Comparison of ENCODE assay signal across 7 cellular contexts in genomic region chr1:83342995-83343394, GRCh38.
DNase-seq lines count a peak whose midpoint lies in the region; ATAC-seq, FAIRE-seq and TF ChIP-seq lines count a peak whose summit lies in the region.
"Not testable (repeated sequence)": the region's sequence is repeated elsewhere in the genome, so short reads cannot be mapped to it uniquely, and the experiment has no call there.

No MANE protein-coding gene starts in this region.

- not testable (repeated sequence) for H3K9ac ChIP-seq in kidney (ENCODE audit: low read length in 2 of 2)

- not testable (repeated sequence) for H3K27ac ChIP-seq in left ventricle myocardium inferior (replicated peaks); kidney (ENCODE audit: low read depth in 2 of 2, low read length in 2 of 2); thyroid gland

- not testable (repeated sequence) for H3K9me3 ChIP-seq in left ventricle myocardium inferior (replicated peaks); kidney (ENCODE audit: control insufficient read depth in 1 of 2, low read length in 2 of 2); thyroid gland

- H3K4me3 ChIP-seq in left ventricle myocardium inferior; kidney (ENCODE audit: low read length in 2 of 2); thyroid gland (replicated peaks in 1 of 3): not testable (repeated sequence)

- peak; percentile 13 for FAIRE-seq in kidney (lab: Jason Lieb, UNC)

- TF ChIP-seq CTCF in left ventricle myocardium inferior (IDR thresholded peaks at IDR 0.05; ENCODE audit: borderline replicate concordance); kidney (IDR thresholded peaks at IDR 0.05; ENCODE audit: borderline replicate concordance, extremely low read depth, insufficient read depth); thyroid gland (IDR thresholded peaks at IDR 0.05): not testable (repeated sequence)

- ATAC-seq in Right ventricle myocardium inferior, sciatic nerve: not testable (repeated sequence)

- H3K36me3 ChIP-seq in left ventricle myocardium inferior; kidney (ENCODE audit: control insufficient read depth in 1 of 2, insufficient read depth in 2 of 2, low read length in 2 of 2); thyroid gland: not testable (repeated sequence)

- not testable (repeated sequence) for H3K27me3 ChIP-seq in left ventricle myocardium inferior (ENCODE audit: low read depth); thyroid gland

- DNase-seq in NCI-H82 (lab: John Stamatoyannopoulos, UW) (peak; percentile 8), dermis blood vessel endothelial cell (peak; percentile 55), Right ventricle myocardium inferior (ENCODE audit: missing footprints) (peak; percentile 37), left ventricle myocardium inferior (peak; percentile 22), sciatic nerve (ENCODE audit: low spot score) (peak; percentile 56), thyroid gland (peak; percentile 18 to 30)
- DNase-seq in kidney = not testable (repeated sequence)

- intact Hi-C loops in Right ventricle myocardium inferior (cut with DNase I); left ventricle myocardium inferior (cut with micrococcal nuclease); kidney (cut with DNase I); sciatic nerve (cut with DNase I); thyroid gland (cut with DNase I): not testable (repeated sequence)

- H3K4me1 ChIP-seq in left ventricle myocardium inferior = peaks cover 11% of the 10 kb centered on the region
- not testable (repeated sequence) for H3K4me1 ChIP-seq in kidney (ENCODE audit: control insufficient read depth in 1 of 2, insufficient read depth in 1 of 2, low read depth in 1 of 2, low read length in 2 of 2); thyroid gland

- not testable (repeated sequence) for TF ChIP-seq POLR2A in thyroid gland (IDR thresholded peaks at IDR 0.05)
